Comparison of ENCODE assay signal across 2 cellular contexts in the genomic region with DNA sequence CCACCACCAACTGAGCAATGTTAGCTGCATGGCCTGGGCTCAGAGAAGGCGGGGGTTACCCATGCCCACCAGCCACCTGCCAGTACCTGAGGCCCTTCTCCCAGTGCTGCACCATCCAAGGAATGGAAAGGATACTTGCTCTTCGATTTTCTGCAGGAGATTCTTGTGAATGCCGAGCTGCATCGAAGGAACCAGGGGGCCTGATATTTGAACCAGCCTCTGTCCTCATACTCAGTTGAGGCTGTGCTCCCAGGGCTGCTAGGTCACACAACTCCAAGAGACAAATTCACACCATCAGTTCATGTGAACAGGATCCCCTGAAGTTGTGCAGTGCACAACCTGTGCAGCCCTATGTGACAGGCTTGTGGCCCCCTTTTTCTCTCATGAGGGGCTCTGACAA.
TF ChIP-seq lines count a peak whose summit lies in the region.

No MANE protein-coding gene starts in this region.

TF ChIP-seq in HepG2, 621 proteins besides CTCF, POLR2A, EP300 and RAD21:
- TF ChIP-seq ZIK1 (CRISPR knock-in tag; IDR thresholded peaks at IDR 0.05; ENCODE audit: borderline replicate concordance, low read depth) (0 out of 2 replicates have a peak, but pooled peaks have one; percentile 1), ZNF777 (CRISPR knock-in tag; IDR thresholded peaks at IDR 0.05) (0 out of 2 replicates have a peak, but pooled peaks have one; percentile 28), KAT2B (IDR thresholded peaks at IDR 0.05; ENCODE audit: borderline replicate concordance, low read depth, low read length) (no peak), SRY (CRISPR knock-in tag; IDR thresholded peaks at IDR 0.05) (0 out of 2 replicates have a peak, but pooled peaks have one; percentile 15), ZNF263 (CRISPR knock-in tag; IDR thresholded peaks at IDR 0.05) (0 out of 2 replicates have a peak, but pooled peaks have one; percentile 4), BCL6 (CRISPR knock-in tag; IDR thresholded peaks at IDR 0.05) (no peak)
- TF ChIP-seq, protein P1, sequence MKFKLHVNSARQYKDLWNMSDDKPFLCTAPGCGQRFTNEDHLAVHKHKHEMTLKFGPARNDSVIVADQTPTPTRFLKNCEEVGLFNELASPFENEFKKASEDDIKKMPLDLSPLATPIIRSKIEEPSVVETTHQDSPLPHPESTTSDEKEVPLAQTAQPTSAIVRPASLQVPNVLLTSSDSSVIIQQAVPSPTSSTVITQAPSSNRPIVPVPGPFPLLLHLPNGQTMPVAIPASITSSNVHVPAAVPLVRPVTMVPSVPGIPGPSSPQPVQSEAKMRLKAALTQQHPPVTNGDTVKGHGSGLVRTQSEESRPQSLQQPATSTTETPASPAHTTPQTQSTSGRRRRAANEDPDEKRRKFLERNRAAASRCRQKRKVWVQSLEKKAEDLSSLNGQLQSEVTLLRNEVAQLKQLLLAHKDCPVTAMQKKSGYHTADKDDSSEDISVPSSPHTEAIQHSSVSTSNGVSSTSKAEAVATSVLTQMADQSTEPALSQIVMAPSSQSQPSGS (CRISPR knock-in tag; IDR thresholded peaks at IDR 0.05), result no peak
TF ChIP-seq in HepG2: peak in this region for 4.

TF ChIP-seq in HEK293T, 16 proteins besides CTCF, POLR2A, EP300 and RAD21:
- TF ChIP-seq ELF4 (IDR thresholded peaks at IDR 0.05) (no peak), BHLHE40 (IDR thresholded peaks at IDR 0.05; ENCODE audit: borderline replicate concordance) (no peak), L3MBTL2 (conservative IDR thresholded peaks at IDR 0.05) (no peak), SP1 (IDR thresholded peaks at IDR 0.05) (no peak), LEF1 (IDR thresholded peaks at IDR 0.05; ENCODE audit: borderline replicate concordance) (no peak)
- TF ChIP-seq, protein P2, sequence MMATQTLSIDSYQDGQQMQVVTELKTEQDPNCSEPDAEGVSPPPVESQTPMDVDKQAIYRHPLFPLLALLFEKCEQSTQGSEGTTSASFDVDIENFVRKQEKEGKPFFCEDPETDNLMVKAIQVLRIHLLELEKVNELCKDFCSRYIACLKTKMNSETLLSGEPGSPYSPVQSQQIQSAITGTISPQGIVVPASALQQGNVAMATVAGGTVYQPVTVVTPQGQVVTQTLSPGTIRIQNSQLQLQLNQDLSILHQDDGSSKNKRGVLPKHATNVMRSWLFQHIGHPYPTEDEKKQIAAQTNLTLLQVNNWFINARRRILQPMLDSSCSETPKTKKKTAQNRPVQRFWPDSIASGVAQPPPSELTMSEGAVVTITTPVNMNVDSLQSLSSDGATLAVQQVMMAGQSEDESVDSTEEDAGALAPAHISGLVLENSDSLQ (IDR thresholded peaks at IDR 0.05), result no peak
